ENCODE assay signal across 13 cellular contexts in genomic region chr3:16477501-16477900, GRCh38. TPM values are rescaled to one million over a fixed set of nuclear protein-coding genes. Genes with fewer than 3 reads are reported as not detected.
DNase-seq lines count a peak whose midpoint lies in the region; ATAC-seq and TF ChIP-seq lines count a peak whose summit lies in the region.
"Had no signal": no experiment of that assay in that cellular context is flagged by ENCODE, and none has a peak within 500 bp of the region (broad histone marks: within the 10 kb centered on the region; RNA-seq: fewer than 3 reads in every experiment).

No MANE protein-coding gene starts in this region.

- H3K36me3 ChIP-seq in fibroblast of lung (ENCODE audit: control insufficient read depth, insufficient read depth, low read length) (no peaks in the 10 kb centered on the region), GM23338 (ENCODE audit: insufficient read depth) (no peaks in the 10 kb centered on the region)

- peaks cover 22% of the 10 kb centered on the region for H3K4me1 ChIP-seq in fibroblast of lung (ENCODE audit: control insufficient read depth, extremely low read depth, insufficient read depth, low read length)
- peaks cover 34% of the 10 kb centered on the region for H3K4me1 ChIP-seq in GM23338 (ENCODE audit: insufficient read depth)

- CTCF ChIA-PET in activated CD8-positive, alpha-beta T cell treated with anti-CD3 and anti-CD28 coated beads for 36 hours (lab: Charles Lee): interaction anchor here (1.2 to 1.6 kb wide), 2 partner anchors 19 to 187 kb away, joined by 3 to 5 read pairs; no protein-coding TSS in a partner anchor
- CTCF ChIA-PET in GM10248 (lab: Yijun Ruan, JAX): interaction anchor here (1.0 to 2.3 kb wide), 7 partner anchors 13 to 189 kb away, joined by 3 to 6 read pairs (median 4); no protein-coding TSS in a partner anchor

- H3K4me3 Mint-ChIP-seq in stimulated activated naive CD8-positive, alpha-beta T cell treated with anti-CD3 and anti-CD28 coated beads, Interleukin-15, Interleukin-2, amounts not matched to agents 100 ng/mL and 50 ng/mL, for 24 hours: peak overlapping the region; percentile 4
- H3K4me3 Mint-ChIP-seq in activated CD8-positive, alpha-beta T cell treated with anti-CD3 and anti-CD28 coated beads for 36 hours: no peak overlapping the region
- H3K4me3 Mint-ChIP-seq in GM23338: no peak overlapping the region
- H3K4me3 Mint-ChIP-seq: WTC11 had no signal

- H3K4me1 Mint-ChIP-seq in stimulated activated naive CD8-positive, alpha-beta T cell treated with anti-CD3 and anti-CD28 coated beads, Interleukin-15, Interleukin-2, amounts not matched to agents 100 ng/mL and 50 ng/mL, for 24 hours (ENCODE audit: low read depth): peaks cover 75% of the 10 kb centered on the region
- H3K4me1 Mint-ChIP-seq in activated CD8-positive, alpha-beta T cell treated with anti-CD3 and anti-CD28 coated beads for 36 hours (ENCODE audit: low read depth): peaks cover 72% of the 10 kb centered on the region
- H3K4me1 Mint-ChIP-seq in GM23338: peaks cover 38% of the 10 kb centered on the region

- peaks cover 90% of the 10 kb centered on the region for H3K36me3 Mint-ChIP-seq in stimulated activated naive CD8-positive, alpha-beta T cell treated with anti-CD3 and anti-CD28 coated beads, Interleukin-15, Interleukin-2, amounts not matched to agents 100 ng/mL and 50 ng/mL, for 24 hours (ENCODE audit: low read depth)
- H3K36me3 Mint-ChIP-seq in activated CD8-positive, alpha-beta T cell treated with anti-CD3 and anti-CD28 coated beads for 36 hours (ENCODE audit: low read depth): peaks cover 95% of the 10 kb centered on the region
- H3K36me3 Mint-ChIP-seq in GM23338 (ENCODE audit: low read depth): peaks cover 4% of the 10 kb centered on the region; the same call in 1 of the 3 replicates

- H3K9me2 ChIP-seq in GM23338 (ENCODE audit: insufficient read depth): peaks cover 10% of the 10 kb centered on the region; the same call in 1 of the 2 replicates

- H3F3A ChIP-seq in GM23338 (replicated peaks; ENCODE audit: low read depth): no peaks in the 10 kb centered on the region

- H3K4me3 ChIP-seq in fibroblast of lung (replicated peaks in 1 of 4; ENCODE audit: control extremely low read depth in 1 of 4, insufficient read depth in 1 of 4, low read depth in 3 of 4, low read length in 4 of 4) (no peak overlapping the region), GM23338 (no peak overlapping the region)
- H3K4me3 ChIP-seq: body of pancreas had no signal

- ATAC-seq in stimulated activated naive CD8-positive, alpha-beta T cell treated with anti-CD3 and anti-CD28 coated beads, Interleukin-15, Interleukin-2, amounts not matched to agents 100 U/mL and 50 U/mL, for 24 hours: no peak
- ATAC-seq in activated CD8-positive, alpha-beta T cell treated with anti-CD3 and anti-CD28 coated beads for 36 hours: no peak
- ATAC-seq in GM18867 (IDR thresholded peaks at IDR 0.05; ENCODE audit: unreplicated experiment): no peak
- ATAC-seq in GM23338: no peak
- ATAC-seq in GM18868 (IDR thresholded peaks at IDR 0.05; ENCODE audit: unreplicated experiment): no peak
- ATAC-seq: body of pancreas, WTC11 had no signal

- no peak for TF ChIP-seq CTCF in activated CD8-positive, alpha-beta T cell treated with anti-CD3 and anti-CD28 coated beads for 36 hours (IDR thresholded peaks at IDR 0.05)
- TF ChIP-seq CTCF in fibroblast of lung (conservative IDR thresholded peaks at IDR 0.05 in 1 of 2, IDR thresholded peaks at IDR 0.05 in 1 of 2; ENCODE audit: low read depth in 1 of 2, low read length in 2 of 2) (no peak), GM10248 (IDR thresholded peaks at IDR 0.05; ENCODE audit: control extremely low read depth, extremely low read depth, low read depth, missing control alignments) (no peak), GM23338 (conservative IDR thresholded peaks at IDR 0.05; ENCODE audit: low read depth in 2 of 2) (no peak)

- H3K9me3 ChIP-seq in fibroblast of lung (ENCODE audit: control insufficient read depth, insufficient read depth, low read depth, low read length): no peaks in the 10 kb centered on the region
- H3K9me3 ChIP-seq: body of pancreas had no signal

- no peak for DNase-seq in stimulated activated naive CD8-positive, alpha-beta T cell treated with anti-CD3 and anti-CD28 coated beads, Interleukin-15, Interleukin-2, amounts not matched to agents 100 U/mL and 50 U/mL, for 24 hours
- no peak for DNase-seq in activated CD8-positive, alpha-beta T cell treated with anti-CD3 and anti-CD28 coated beads for 36 hours
- peak; percentile 47 to 73 for DNase-seq in fibroblast of lung (ENCODE audit: low read depth in 2 of 2)
- no peak for DNase-seq in GM10248 (ENCODE audit: extremely low spot score)
- DNase-seq in GM23338 (ENCODE audit: low spot score): no peak
- DNase-seq: activated T-cell treated with anti-CD3 and anti-CD28 coated beads, Interleukin-2, amount 50 U/mL, for 1 hour; body of pancreas; naive B cell; NCI-H345 had no signal

- H3K27me3 ChIP-seq in fibroblast of lung (ENCODE audit: control insufficient read depth, insufficient read depth, low read length) (no peaks in the 10 kb centered on the region), GM23338 (ENCODE audit: insufficient read depth) (no peaks in the 10 kb centered on the region)
- H3K27me3 ChIP-seq: body of pancreas had no signal

- H3K79me2 ChIP-seq in fibroblast of lung (ENCODE audit: control insufficient read depth, insufficient read depth, low read length) (no peaks in the 10 kb centered on the region), GM23338 (replicated peaks; ENCODE audit: insufficient read depth) (no peaks in the 10 kb centered on the region)

- H3K27ac ChIP-seq in fibroblast of lung (ENCODE audit: insufficient read depth, low read length) (no peak overlapping the region), GM23338 (ENCODE audit: low read depth) (no peak overlapping the region)
- H3K27ac ChIP-seq: body of pancreas had no signal

- intact Hi-C loops in activated CD8-positive, alpha-beta T cell treated with anti-CD3 and anti-CD28 coated beads for 36 hours (cut with micrococcal nuclease): no loop called here

- H3K27ac Mint-ChIP-seq in stimulated activated naive CD8-positive, alpha-beta T cell treated with anti-CD3 and anti-CD28 coated beads, Interleukin-15, Interleukin-2, amounts not matched to agents 100 ng/mL and 50 ng/mL, for 24 hours: peak overlapping the region; percentile 24
- peak overlapping the region; percentile 10 for H3K27ac Mint-ChIP-seq in activated CD8-positive, alpha-beta T cell treated with anti-CD3 and anti-CD28 coated beads for 36 hours
- no peak overlapping the region for H3K27ac Mint-ChIP-seq in GM23338
- H3K27ac Mint-ChIP-seq: WTC11 had no signal

- POLR2A ChIA-PET in activated CD8-positive, alpha-beta T cell treated with anti-CD3 and anti-CD28 coated beads for 36 hours (lab: Charles Lee): interaction anchor here (0.7 kb wide), 1 partner anchor 39 kb away, joined by 4 read pairs; no protein-coding TSS in a partner anchor
- POLR2A ChIA-PET in GM10248 (lab: Yijun Ruan, JAX): interaction anchor here (0.6 kb wide), 1 partner anchor 34 kb away, joined by 3 read pairs; no protein-coding TSS in a partner anchor

- no peaks in the 10 kb centered on the region for H3K27me3 Mint-ChIP-seq in stimulated activated naive CD8-positive, alpha-beta T cell treated with anti-CD3 and anti-CD28 coated beads, Interleukin-15, Interleukin-2, amounts not matched to agents 100 ng/mL and 50 ng/mL, for 24 hours
- H3K27me3 Mint-ChIP-seq in activated CD8-positive, alpha-beta T cell treated with anti-CD3 and anti-CD28 coated beads for 36 hours: no peaks in the 10 kb centered on the region
- peaks cover 5% of the 10 kb centered on the region for H3K27me3 Mint-ChIP-seq in GM23338 (ENCODE audit: insufficient read depth, low read depth, poor library complexity)
- H3K27me3 Mint-ChIP-seq: naive B cell had no signal

- no peaks in the 10 kb centered on the region for H3K9me3 Mint-ChIP-seq in stimulated activated naive CD8-positive, alpha-beta T cell treated with anti-CD3 and anti-CD28 coated beads, Interleukin-15, Interleukin-2, amounts not matched to agents 100 ng/mL and 50 ng/mL, for 24 hours
- H3K9me3 Mint-ChIP-seq in activated CD8-positive, alpha-beta T cell treated with anti-CD3 and anti-CD28 coated beads for 36 hours: peaks cover 2% of the 10 kb centered on the region
- H3K9me3 Mint-ChIP-seq in GM23338: peaks cover 3% of the 10 kb centered on the region

- H2AFZ ChIP-seq in fibroblast of lung (ENCODE audit: low read length) (no peak overlapping the region), GM23338 (no peak overlapping the region)

- H4K20me1 ChIP-seq in fibroblast of lung (ENCODE audit: control insufficient read depth, extremely low read depth, insufficient read depth, low read length) (no peaks in the 10 kb centered on the region), GM23338 (replicated peaks; ENCODE audit: insufficient read depth) (no peaks in the 10 kb centered on the region)

- H3K4me2 ChIP-seq in fibroblast of lung (ENCODE audit: extremely low read depth, insufficient read depth, low read length) (no peak overlapping the region), GM23338 (no peak overlapping the region)

- H3K9ac ChIP-seq in fibroblast of lung (ENCODE audit: insufficient read depth, low read length): no peak overlapping the region

TF ChIP-seq in GM23338, 12 proteins besides CTCF, POLR2A, EP300 and RAD21 (continues in another document):
- TF ChIP-seq NANOG (IDR thresholded peaks at IDR 0.05; ENCODE audit: borderline replicate concordance): no peak
- TF ChIP-seq ZNF331 (CRISPR knock-in tag; IDR thresholded peaks at IDR 0.05; ENCODE audit: low read depth): no peak
- no peak for TF ChIP-seq EZH2 (IDR thresholded peaks at IDR 0.05; ENCODE audit: low read depth, unreplicated experiment)
- no peak for TF ChIP-seq STAT1 (IDR thresholded peaks at IDR 0.05; ENCODE audit: unreplicated experiment)
- TF ChIP-seq ETS1 (IDR thresholded peaks at IDR 0.05): no peak
- TF ChIP-seq ZNF114 (CRISPR knock-in tag; IDR thresholded peaks at IDR 0.05): no peak
- no peak for TF ChIP-seq EZH2phosphoT487 (IDR thresholded peaks at IDR 0.05; ENCODE audit: unreplicated experiment)

RNA-seq across cellular contexts. Expression of gene RFTN1, which starts 36.0 kb away (rescaled TPM):
- 100 to 1,000 TPM; 113 to 125 TPM for total RNA-seq in activated CD8-positive, alpha-beta T cell treated with anti-CD3 and anti-CD28 coated beads for 36 hours
- total RNA-seq in fibroblast of lung: 26.7 and 35.5 TPM in 2 replicates
- polyA plus RNA-seq in fibroblast of lung (35.1 and 36.2 TPM in 2 replicates), GM23338 (2016; fragmentation: Nextera tagmentation; extraction: Ambion mirVana) (3.3 and 4.6 TPM in 2 replicates)
- polyA plus RNA-seq in fibroblast of lung (2012): 35.3 and 39.4 TPM in 2 replicates
- polyA minus RNA-seq in fibroblast of lung (ENCODE audit: low replicate concordance): 59.6 and 67.6 TPM in 2 replicates
- 6.8 and 7.2 TPM in 2 replicates for total RNA-seq in GM23338 (2014; rRNA removed; shearing (Covaris generic))

Comparison
In these comparisons a context has a peak if more than half of its experiments do, and no peak if none do; other contexts are left out.
1. DNase-seq: peak in fibroblast of lung (2 of 2); none in stimulated activated naive CD8-positive, alpha-beta T cell treated with anti-CD3 and anti-CD28 coated beads, Interleukin-15, Interleukin-2, amounts not matched to agents 100 U/mL and 50 U/mL, for 24 hours (single experiment), activated CD8-positive, alpha-beta T cell treated with anti-CD3 and anti-CD28 coated beads for 36 hours (single experiment), GM10248 (single experiment) and GM23338 (single experiment).